ENCODE assay signal across 1 cellular context in the genomic region with DNA sequence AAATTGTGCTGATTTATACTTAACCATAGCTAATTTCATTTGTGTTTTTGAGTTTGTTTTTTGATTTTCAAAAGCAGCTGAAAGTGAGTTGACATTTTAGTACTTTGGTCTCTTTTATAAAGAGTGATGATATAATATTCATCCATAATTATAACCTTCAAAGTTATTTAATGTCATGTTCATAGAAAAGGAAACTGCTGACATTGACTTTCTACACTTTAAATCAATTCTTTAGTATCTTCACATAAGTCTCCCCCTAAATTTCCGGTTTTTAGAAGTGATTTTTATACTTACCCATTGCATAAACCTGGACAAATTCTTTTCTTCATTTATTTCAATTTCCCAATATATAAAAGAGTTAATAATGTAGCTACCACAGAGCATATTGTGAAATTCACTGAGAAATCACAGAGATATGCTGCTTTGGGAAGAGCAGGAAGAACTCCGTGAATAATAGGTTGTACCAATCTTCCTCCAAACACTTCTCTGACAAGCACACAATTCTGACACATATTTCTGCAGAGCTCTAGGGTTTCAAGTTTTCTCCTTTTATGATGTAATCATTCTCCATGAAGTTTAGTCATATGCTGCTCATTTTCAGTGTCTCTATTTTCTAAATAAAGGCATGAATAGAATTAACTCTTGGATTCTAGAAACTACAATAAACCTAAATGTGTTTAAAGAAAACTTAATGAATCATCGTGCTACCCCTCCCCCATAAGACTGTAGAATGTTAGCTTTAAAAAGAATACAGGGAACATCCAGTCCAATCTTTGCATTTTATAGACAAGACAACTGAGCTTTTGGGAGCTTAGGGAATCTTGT.
A peak's percentile ranks its signal among the peaks of the same experiment; 100 is the strongest.
TF ChIP-seq lines count a peak whose summit lies in the region.

No MANE protein-coding gene starts in this region.

TF ChIP-seq in HepG2, 621 proteins besides CTCF, POLR2A, EP300 and RAD21 (continued from another document):
- TF ChIP-seq ATF7 (IDR thresholded peaks at IDR 0.05) = peak; percentile 29; the same call in 1 of the 2 replicates
- no peak for TF ChIP-seq ATF7 (CRISPR knock-in tag; IDR thresholded peaks at IDR 0.05)
- TF ChIP-seq MAFK (conservative IDR thresholded peaks at IDR 0.05 in 1 of 2, IDR thresholded peaks at IDR 0.05 in 1 of 2; ENCODE audit: low read length in 2 of 2) = peak; percentile 50 to 82
- TF ChIP-seq HNRNPL (IDR thresholded peaks at IDR 0.05; ENCODE audit: low read depth, low read length) = no peak
- no peak for TF ChIP-seq ZNF546 (CRISPR knock-in tag; conservative IDR thresholded peaks at IDR 0.05)
- no peak for TF ChIP-seq GZF1 (CRISPR knock-in tag; IDR thresholded peaks at IDR 0.05)
